Comparison of ENCODE assay signal across 17 cellular contexts in the genomic region with DNA sequence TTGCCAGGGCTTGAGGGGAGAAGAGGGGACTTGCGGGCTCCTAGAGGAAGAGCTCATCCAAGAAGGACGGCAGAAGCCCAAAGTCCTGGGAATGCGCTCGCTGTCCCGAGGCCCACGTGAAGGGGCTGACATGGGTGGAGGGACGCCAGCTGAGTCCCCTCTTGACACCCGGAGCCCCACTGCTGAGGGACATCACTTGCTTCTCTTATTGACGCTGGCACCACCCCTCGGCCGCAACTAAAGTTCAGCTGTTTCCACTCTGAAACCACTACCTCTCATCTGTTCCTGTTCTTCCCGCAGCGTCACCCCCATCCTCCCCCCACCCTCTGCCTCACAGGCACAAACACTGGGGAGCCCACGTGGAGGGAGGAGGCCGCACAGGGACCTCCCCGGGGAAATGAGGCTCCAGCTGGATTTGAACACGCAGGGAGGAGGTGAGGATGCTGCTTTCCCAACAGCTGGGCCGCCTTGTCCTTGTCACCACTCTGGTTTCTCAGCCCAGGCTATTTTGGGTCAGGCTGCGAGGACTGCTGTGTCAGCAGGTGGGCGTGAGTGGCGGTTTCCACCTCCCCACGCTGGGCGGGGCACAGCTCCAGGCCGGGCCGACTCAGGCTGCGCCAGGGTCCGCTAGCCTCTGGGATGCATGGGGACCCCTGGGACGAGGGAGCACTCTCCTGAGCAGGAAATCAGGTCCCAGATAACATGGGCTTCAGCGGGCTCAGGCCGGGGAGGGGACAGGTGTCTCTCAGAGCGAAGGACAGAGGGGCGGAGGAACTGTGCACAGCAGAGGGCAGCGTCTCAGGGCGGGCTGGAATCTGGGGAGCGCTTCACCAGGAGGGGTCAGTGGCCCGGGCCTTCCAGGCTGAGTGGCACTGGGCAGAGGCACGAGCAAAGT.
DNase-seq lines count a peak whose midpoint lies in the region; ATAC-seq, FAIRE-seq and TF ChIP-seq lines count a peak whose summit lies in the region.
"Had no signal": no experiment of that assay in that cellular context is flagged by ENCODE, and none has a peak within 500 bp of the region (broad histone marks: within the 10 kb centered on the region; RNA-seq: fewer than 3 reads in every experiment).

No MANE protein-coding gene starts in this region.

- H3K27me3 ChIP-seq in K562 (ENCODE audit: control insufficient read depth in 2 of 2, insufficient read depth in 2 of 2, low read length in 2 of 2) (no peaks in the 10 kb centered on the region), trophoblast cell (ENCODE audit: insufficient read depth, low read length) (no peaks in the 10 kb centered on the region), ascending aorta (no peaks in the 10 kb centered on the region)

- no peak overlapping the region for H3K4ac ChIP-seq in trophoblast cell (ENCODE audit: low read depth, low read length)

- no peaks in the 10 kb centered on the region for H3K79me2 ChIP-seq in K562 (ENCODE audit: control insufficient read depth, insufficient read depth, low read length)
- H3K79me2 ChIP-seq in trophoblast cell (ENCODE audit: control insufficient read depth, insufficient read depth, low read length, poor library complexity), result no peaks in the 10 kb centered on the region

- H3K36me3 ChIP-seq in K562 (ENCODE audit: control insufficient read depth, insufficient read depth, low read length) (no peaks in the 10 kb centered on the region), trophoblast cell (ENCODE audit: control insufficient read depth in 1 of 2, insufficient read depth in 2 of 2, low read length in 2 of 2) (no peaks in the 10 kb centered on the region), ascending aorta (no peaks in the 10 kb centered on the region)

- H4K12ac ChIP-seq in trophoblast cell (ENCODE audit: low read depth, low read length), result peak overlapping the region; percentile 7

- ATAC-seq in K562 (peak; percentile 67), HG03521 (IDR thresholded peaks at IDR 0.05; ENCODE audit: unreplicated experiment) (no peak), GM19397 (IDR thresholded peaks at IDR 0.05; ENCODE audit: unreplicated experiment) (no peak)
- ATAC-seq: Panc1, SK-N-SH treated with all-trans-retinoic acid at 6 μM for 48 hours had no signal

- no peak overlapping the region for H4K91ac ChIP-seq in trophoblast cell (ENCODE audit: low read depth, low read length)

- H3K27ac ChIP-seq in K562 (ENCODE audit: extremely low read depth, low read depth, low read length), result no peak overlapping the region
- no peak overlapping the region for H3K27ac ChIP-seq in trophoblast cell (ENCODE audit: low read depth, low read length)
- no peak overlapping the region for H3K27ac ChIP-seq in ascending aorta

- H3K4me3 ChIP-seq in K562 (no peak overlapping the region), trophoblast cell (ENCODE audit: low read depth, low read length) (no peak overlapping the region), ascending aorta (no peak overlapping the region)

- no TSS peak for BruUV-seq in K562 (replicated peaks; lab: Mats Ljungman, UMichigan)

- H3K79me1 ChIP-seq in trophoblast cell (ENCODE audit: low read length), result no peaks in the 10 kb centered on the region

- no peaks in the 10 kb centered on the region for H4K20me1 ChIP-seq in K562 (replicated peaks; ENCODE audit: control insufficient read depth, insufficient read depth, low read length)

- no peaks in the 10 kb centered on the region for H3K9me1 ChIP-seq in K562 (ENCODE audit: control insufficient read depth, insufficient read depth, low read length)

- no peak overlapping the region for H3K14ac ChIP-seq in trophoblast cell (ENCODE audit: low read length)

- 1% methylated on average over 33 of the region's 37 CpGs for WGBS in K562 (ENCODE audit: insufficient coverage, low coverage, missing lambda C conversion rate)
- WGBS in trophoblast cell (ENCODE audit: extremely low coverage, insufficient coverage, insufficient read length), result no CpG with 5 or more reads among the region's 37 CpGs

- H2AFZ ChIP-seq in K562 (ENCODE audit: low read depth, low read length) (no peak overlapping the region; the same call in 1 of the 2 replicates), trophoblast cell (ENCODE audit: insufficient read depth, low read length, poor library complexity) (no peak overlapping the region)

- H3K18ac ChIP-seq in trophoblast cell (ENCODE audit: low read length), result no peak overlapping the region

- no peak for FAIRE-seq in K562 (lab: Jason Lieb, UNC)
- peak; percentile 20 for FAIRE-seq in urothelium cell line (lab: Jason Lieb, UNC)

- intact Hi-C loops in K562 (cut with micrococcal nuclease) (no loop called here), ascending aorta (cut with DNase I) (no loop called here)

- POLR2A ChIA-PET in K562 (lab: Yijun Ruan, JAX), result no interaction called here

- DNase-seq in Kasumi-1 (lab: John Stamatoyannopoulos, UW), result peak; percentile 46 to 65
- peak in 2 of 4 experiments; percentile 12 to 19 for DNase-seq in K562 (ENCODE audit: extremely low read depth in 1 of 4, low spot score in 3 of 4)
- DNase-seq in trophoblast cell, result no peak
- DNase-seq in urothelium cell line (ENCODE audit: low spot score), result peak; percentile 3
- no peak for DNase-seq in ascending aorta (ENCODE audit: low spot score in 2 of 2)
- DNase-seq: DMS 273 treated with DMSO at 0.1 percent for 48 hours, EL, H9, NCI-H1092 treated with DMSO at 0.1 percent for 48 hours, NCI-H187 treated with DMSO at 0.1 percent for 48 hours, NCI-H446 treated with DMSO at 0.1 percent for 48 hours, NCI-H82, SHP77 had no signal

- H3K9me3 ChIP-seq in K562 (replicated peaks; ENCODE audit: control insufficient read depth, insufficient read depth, low read depth, low read length), result no peaks in the 10 kb centered on the region
- peaks cover 53% of the 10 kb centered on the region for H3K9me3 ChIP-seq in trophoblast cell (ENCODE audit: insufficient read depth, low read depth, low read length)
- no peaks in the 10 kb centered on the region for H3K9me3 ChIP-seq in ascending aorta

- in situ Hi-C loops in K562 (cut with MboI), result no loop called here

- H3K4me1 ChIP-seq in K562 (replicated peaks in 1 of 2; ENCODE audit: control insufficient read depth in 2 of 2, insufficient read depth in 2 of 2, low read length in 2 of 2), result peaks cover 0 to 6% of the 10 kb centered on the region in 2 experiments; a peak in 2 of 5 replicates
- no peaks in the 10 kb centered on the region for H3K4me1 ChIP-seq in trophoblast cell (ENCODE audit: control insufficient read depth in 1 of 2, insufficient read depth in 2 of 2, low read length in 2 of 2)
- no peaks in the 10 kb centered on the region for H3K4me1 ChIP-seq in ascending aorta

- no peak overlapping the region for H2BK12ac ChIP-seq in trophoblast cell (ENCODE audit: low read length)

- TF ChIP-seq RAD21 in K562 (CRISPR knock-in tag; conservative IDR thresholded peaks at IDR 0.05 in 1 of 2, IDR thresholded peaks at IDR 0.05 in 1 of 2), result no peak

- no peak overlapping the region for H2AK5ac ChIP-seq in trophoblast cell (ENCODE audit: low read length)

- no peak for TF ChIP-seq CTCF in K562 (IDR thresholded peaks at IDR 0.05 in 2 of 3, conservative IDR thresholded peaks at IDR 0.05 in 1 of 3; ENCODE audit: insufficient read depth in 2 of 3, low read depth in 1 of 3, low read length in 3 of 3)
- TF ChIP-seq CTCF in ascending aorta (IDR thresholded peaks at IDR 0.05), result no peak

- no peak for TF ChIP-seq POLR2A in K562 (conservative IDR thresholded peaks at IDR 0.05)

- no peak overlapping the region for H4K8ac ChIP-seq in trophoblast cell (ENCODE audit: low read depth, low read length)

- CTCF ChIA-PET in K562 (lab: Yijun Ruan, JAX; ENCODE audit: low intra/inter-chr PET ratio), result no interaction called here

- H3K23ac ChIP-seq in trophoblast cell (ENCODE audit: low read length), result no peak overlapping the region

- H2BK5ac ChIP-seq in trophoblast cell (ENCODE audit: low read depth, low read length, poor library complexity), result no peak overlapping the region

- no peak for TF ChIP-seq EP300 in K562 (IDR thresholded peaks at IDR 0.05; ENCODE audit: low read length)

- H3K4me2 ChIP-seq in K562 (ENCODE audit: insufficient read depth, low read length) (no peak overlapping the region), trophoblast cell (ENCODE audit: low read length) (no peak overlapping the region)

- no peak overlapping the region; a peak in 1 of 4 replicates for H3K9ac ChIP-seq in K562 (ENCODE audit: insufficient read depth in 1 of 2, low read depth in 2 of 2, low read length in 2 of 2)
- no peak overlapping the region for H3K9ac ChIP-seq in trophoblast cell (ENCODE audit: low read length)

- H2BK120ac ChIP-seq in trophoblast cell (ENCODE audit: insufficient read depth, low read length, poor library complexity), result no peak overlapping the region

TF ChIP-seq in K562, 482 proteins besides CTCF, POLR2A, EP300 and RAD21 (continues in another document):
- TF ChIP-seq ZNF75A (CRISPR knock-in tag; IDR thresholded peaks at IDR 0.05) (no peak), EGR1 (conservative IDR thresholded peaks at IDR 0.05) (peak; percentile 23; the same call in 1 of the 2 replicates), C11orf30 (IDR thresholded peaks at IDR 0.05; ENCODE audit: low read depth) (peak; percentile 51), MEF2A (IDR thresholded peaks at IDR 0.05; ENCODE audit: control insufficient read depth, low read depth, low read length) (peak; percentile 17; the same call in 1 of the 2 replicates)
- TF ChIP-seq, protein P1, sequence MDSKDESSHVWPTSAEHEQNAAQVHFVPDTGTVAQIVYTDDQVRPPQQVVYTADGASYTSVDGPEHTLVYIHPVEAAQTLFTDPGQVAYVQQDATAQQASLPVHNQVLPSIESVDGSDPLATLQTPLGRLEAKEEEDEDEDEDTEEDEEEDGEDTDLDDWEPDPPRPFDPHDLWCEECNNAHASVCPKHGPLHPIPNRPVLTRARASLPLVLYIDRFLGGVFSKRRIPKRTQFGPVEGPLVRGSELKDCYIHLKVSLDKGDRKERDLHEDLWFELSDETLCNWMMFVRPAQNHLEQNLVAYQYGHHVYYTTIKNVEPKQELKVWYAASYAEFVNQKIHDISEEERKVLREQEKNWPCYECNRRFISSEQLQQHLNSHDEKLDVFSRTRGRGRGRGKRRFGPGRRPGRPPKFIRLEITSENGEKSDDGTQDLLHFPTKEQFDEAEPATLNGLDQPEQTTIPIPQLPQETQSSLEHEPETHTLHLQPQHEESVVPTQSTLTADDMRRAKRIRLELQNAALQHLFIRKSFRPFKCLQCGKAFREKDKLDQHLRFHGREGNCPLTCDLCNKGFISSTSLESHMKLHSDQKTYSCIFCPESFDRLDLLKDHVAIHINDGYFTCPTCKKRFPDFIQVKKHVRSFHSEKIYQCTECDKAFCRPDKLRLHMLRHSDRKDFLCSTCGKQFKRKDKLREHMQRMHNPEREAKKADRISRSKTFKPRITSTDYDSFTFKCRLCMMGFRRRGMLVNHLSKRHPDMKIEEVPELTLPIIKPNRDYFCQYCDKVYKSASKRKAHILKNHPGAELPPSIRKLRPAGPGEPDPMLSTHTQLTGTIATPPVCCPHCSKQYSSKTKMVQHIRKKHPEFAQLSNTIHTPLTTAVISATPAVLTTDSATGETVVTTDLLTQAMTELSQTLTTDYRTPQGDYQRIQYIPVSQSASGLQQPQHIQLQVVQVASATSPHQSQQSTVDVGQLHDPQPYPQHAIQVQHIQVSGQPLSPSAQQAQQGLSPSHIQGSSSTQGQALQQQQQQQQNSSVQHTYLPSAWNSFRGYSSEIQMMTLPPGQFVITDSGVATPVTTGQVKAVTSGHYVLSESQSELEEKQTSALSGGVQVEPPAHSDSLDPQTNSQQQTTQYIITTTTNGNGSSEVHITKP (IDR thresholded peaks at IDR 0.05; ENCODE audit: partially characterized antibody), result no peak

Comparison
In these comparisons a context has a peak if more than half of its experiments do, and no peak if none do; other contexts are left out.
1. DNase-seq: peak in Kasumi-1 (2 of 2) and urothelium cell line (single experiment); none in trophoblast cell (0 of 2) and ascending aorta (0 of 2).